24 cellular contexts compared by ENCODE assay signal in genomic region chr17:54620380-54620978, GRCh38.
"Had no signal": no experiment of that assay in that cellular context is flagged by ENCODE, and none has a peak within 500 bp of the region (broad histone marks: within the 10 kb centered on the region; RNA-seq: fewer than 3 reads in every experiment).

No MANE protein-coding gene starts in this region.

- H3K36me3 ChIP-seq: colonic mucosa, esophagus muscularis mucosa, esophagus squamous epithelium, gastrocnemius medialis, gastroesophageal sphincter, heart left ventricle, heart right ventricle had no signal

- H3K27ac ChIP-seq: colonic mucosa, coronary artery, dorsolateral prefrontal cortex, epithelial cell of prostate, esophagus muscularis mucosa, esophagus squamous epithelium, foreskin keratinocyte, gastrocnemius medialis, gastroesophageal sphincter, heart left ventricle, heart right ventricle had no signal

- ATAC-seq: effector memory CD8-positive, alpha-beta T cell; esophagus mucosa; foreskin keratinocyte; gastrocnemius medialis; gastroesophageal sphincter; heart left ventricle; heart right ventricle had no signal

- H3K4me1 ChIP-seq: colonic mucosa, esophagus muscularis mucosa, esophagus squamous epithelium, foreskin keratinocyte, gastrocnemius medialis, gastroesophageal sphincter, heart left ventricle, heart right ventricle had no signal

- DNase-seq: colonic mucosa; cortex of kidney; dermis blood vessel endothelial cell; dorsolateral prefrontal cortex; effector CD4-positive, alpha-beta T cell; effector CD8-positive, alpha-beta T cell; effector memory CD4-positive, alpha-beta T cell; effector memory CD8-positive, alpha-beta T cell; endodermal cell; erythroblast; esophagus squamous epithelium; foreskin fibroblast; foreskin keratinocyte; foreskin melanocyte; gastrocnemius medialis; glutamatergic neuron; head of caudate nucleus; heart left ventricle; heart right ventricle had no signal

- H3K27me3 ChIP-seq: colonic mucosa, dorsolateral prefrontal cortex, esophagus muscularis mucosa, esophagus squamous epithelium, foreskin keratinocyte, gastrocnemius medialis, gastroesophageal sphincter, heart left ventricle had no signal

- H3K9me3 ChIP-seq: colonic mucosa, gastrocnemius medialis had no signal

- H3K4me3 ChIP-seq: colonic mucosa, coronary artery, dorsolateral prefrontal cortex, esophagus muscularis mucosa, esophagus squamous epithelium, gastrocnemius medialis, gastroesophageal sphincter, heart left ventricle, heart right ventricle had no signal
